In genomic region chr4:83894831-83895230, GRCh38 we compare ENCODE assay signal across 22 cellular contexts.
"Had no signal": no experiment of that assay in that cellular context is flagged by ENCODE, and none has a peak within 500 bp of the region (broad histone marks: within the 10 kb centered on the region; RNA-seq: fewer than 3 reads in every experiment).

No MANE protein-coding gene starts in this region.

- H3K4me3 Mint-ChIP-seq: memory B cell, mesothelial cell of epicardium, naive B cell, nephron, type B pancreatic cell had no signal

- H3K9me3 Mint-ChIP-seq: type B pancreatic cell had no signal

- H3K4me2 ChIP-seq: smooth muscle cell had no signal

- ATAC-seq: heart left ventricle; lower lobe of right lung; stimulated activated naive CD8-positive, alpha-beta T cell treated with anti-CD3 and anti-CD28 coated beads, Interleukin-15, Interleukin-2, amounts not matched to agents 100 U/mL and 50 U/mL, for 24 hours had no signal

- H3K27ac Mint-ChIP-seq: memory B cell, mesothelial cell of epicardium, nephron, type B pancreatic cell had no signal

- H3K9me3 ChIP-seq: colonic mucosa, esophagus squamous epithelium, lower lobe of right lung, neutrophil, right atrium auricular region, suprapubic skin, thyroid gland had no signal

- H3K36me3 ChIP-seq: colonic mucosa, esophagus squamous epithelium, heart left ventricle, left ventricle myocardium inferior, lower lobe of right lung, neutrophil, right atrium auricular region, suprapubic skin, thyroid gland had no signal

- FAIRE-seq: islet of Langerhans, urothelium cell line had no signal

- H3K4me3 ChIP-seq: colonic mucosa, esophagus squamous epithelium, heart left ventricle, left ventricle myocardium inferior, lower lobe of right lung, right atrium auricular region, smooth muscle cell, suprapubic skin, thyroid gland had no signal

- H3K36me3 Mint-ChIP-seq: memory B cell, mesothelial cell of epicardium, type B pancreatic cell had no signal

- H3K27me3 ChIP-seq: colonic mucosa, esophagus squamous epithelium, heart left ventricle, neutrophil, right atrium auricular region, suprapubic skin, thyroid gland had no signal

- H3K4me1 ChIP-seq: colonic mucosa, esophagus squamous epithelium, heart left ventricle, left ventricle myocardium inferior, lower lobe of right lung, right atrium auricular region, suprapubic skin, thyroid gland had no signal

- H3K4me1 Mint-ChIP-seq: memory B cell, mesothelial cell of epicardium, naive B cell, nephron had no signal

- H3K27ac ChIP-seq: colonic mucosa, heart left ventricle, left ventricle myocardium inferior, lower lobe of right lung, neutrophil, right atrium auricular region, suprapubic skin, thyroid gland had no signal

- DNase-seq: colonic mucosa; dermis blood vessel endothelial cell; esophagus squamous epithelium; foreskin melanocyte; heart left ventricle; hypothalamus; left ventricle myocardium inferior; lower lobe of right lung; naive B cell; stimulated activated CD4-positive, alpha-beta T cell treated with anti-CD3 and anti-CD28 coated beads, Interleukin-2, amount 100 ng/mL, for 48 hours; stimulated activated naive CD8-positive, alpha-beta T cell treated with anti-CD3 and anti-CD28 coated beads, Interleukin-15, Interleukin-2, amounts not matched to agents 100 U/mL and 50 U/mL, for 24 hours had no signal
